In genomic region chr6:13360671-13361540, GRCh38 we compare ENCODE assay signal across 20 cellular contexts. TPM values are rescaled to one million over a fixed set of nuclear protein-coding genes. Genes with fewer than 3 reads are reported as not detected.
DNase-seq lines count a peak whose midpoint lies in the region; ATAC-seq and TF ChIP-seq lines count a peak whose summit lies in the region.
"Had no signal": no experiment of that assay in that cellular context is flagged by ENCODE, and none has a peak within 500 bp of the region (broad histone marks: within the 10 kb centered on the region; RNA-seq: fewer than 3 reads in every experiment).

No MANE protein-coding gene starts in this region.

- peaks cover 0 to 15% (median 8%) of the 10 kb centered on the region in 9 donors for H3K36me3 ChIP-seq in heart left ventricle
- H3K36me3 ChIP-seq in upper lobe of right lung = peaks cover 11% of the 10 kb centered on the region
- peaks cover 19% of the 10 kb centered on the region for H3K36me3 ChIP-seq in WERI-Rb-1

- no peak for TF ChIP-seq POLR2A in heart left ventricle (IDR thresholded peaks at IDR 0.05)

- no peaks in the 10 kb centered on the region for H3K27me3 Mint-ChIP-seq in effector memory CD8-positive, alpha-beta T cell
- H3K27me3 Mint-ChIP-seq: activated CD4-positive, alpha-beta T cell treated with anti-CD3 and anti-CD28 coated beads, Interleukin-2, amount 10 ng/mL, durations not matched to agents 24 days and 14 days had no signal

- H3K9me3 ChIP-seq in heart left ventricle = no peaks in the 10 kb centered on the region
- H3K9me3 ChIP-seq in upper lobe of right lung = no peaks in the 10 kb centered on the region
- no peaks in the 10 kb centered on the region for H3K9me3 ChIP-seq in WERI-Rb-1 (ENCODE audit: severe bottlenecking)
- H3K9me3 ChIP-seq: A549 had no signal

- 39 to 54% (median 49%) methylated on average over 6 of the region's 6 CpGs for WGBS in heart left ventricle, 4 donors

- no peak overlapping the region for H3K27ac Mint-ChIP-seq in effector memory CD8-positive, alpha-beta T cell
- H3K27ac Mint-ChIP-seq: activated CD4-positive, alpha-beta T cell treated with anti-CD3 and anti-CD28 coated beads, Interleukin-2, amount 10 ng/mL, durations not matched to agents 24 days and 14 days; T-helper 1 cell treated with Interleukin-12 subunit alpha and Interleukin-12 subunit beta and Interleukin-4 antibody, amounts not matched to agents 30 μg/mL and 1 μg/mL, for 36 hours had no signal

- ATAC-seq in Right ventricle myocardium inferior = peak; percentile 88
- peak; percentile 85 to 92 (median 90) for ATAC-seq in heart left ventricle
- ATAC-seq in upper lobe of right lung = peak; percentile 28
- no peak for ATAC-seq in effector memory CD8-positive, alpha-beta T cell (replicated peaks)
- ATAC-seq: A549; activated T-cell treated with anti-CD3 and anti-CD28 coated beads, Interleukin-2, amount 50 U/mL, for 4 hours; HepG2 had no signal

- H3K27me3 ChIP-seq in heart left ventricle (no peaks in the 10 kb centered on the region), upper lobe of right lung (no peaks in the 10 kb centered on the region), WERI-Rb-1 (ENCODE audit: insufficient read depth, low read depth, severe bottlenecking) (no peaks in the 10 kb centered on the region)

- H3K27ac ChIP-seq in heart left ventricle = peak overlapping the region; percentile 18 to 84 (median 60)
- H3K27ac ChIP-seq in upper lobe of right lung = peak overlapping the region; percentile 24
- H3K27ac ChIP-seq in WERI-Rb-1 = no peak overlapping the region
- H3K27ac ChIP-seq: A549 had no signal

- H3K4me3 ChIP-seq in heart left ventricle = no peak overlapping the region
- no peak overlapping the region for H3K4me3 ChIP-seq in upper lobe of right lung
- H3K4me3 ChIP-seq in WERI-Rb-1 (ENCODE audit: low read depth, low read length) = no peak overlapping the region
- H3K4me3 ChIP-seq: A549 had no signal

- DNase-seq in Right ventricle myocardium inferior (ENCODE audit: missing footprints) = no peak
- no peak for DNase-seq in cardiac septum (ENCODE audit: low spot score)
- peak; percentile 82 for DNase-seq in UCSD-AML1 (lab: John Stamatoyannopoulos, UW; ENCODE audit: unreplicated experiment)
- peak; percentile 44 to 89 (median 69) for DNase-seq in heart left ventricle
- DNase-seq in upper lobe of right lung = no peak
- no peak for DNase-seq in WERI-Rb-1
- no peak for DNase-seq in effector memory CD8-positive, alpha-beta T cell
- DNase-seq in NCI-H2029 treated with DMSO at 0.1 percent for 48 hours (lab: John Stamatoyannopoulos, UW) = no peak
- DNase-seq: activated CD4-positive, alpha-beta T cell treated with anti-CD3 and anti-CD28 coated beads, Interleukin-2, amount 10 ng/mL, durations not matched to agents 24 days and 14 days; activated T-cell treated with anti-CD3 and anti-CD28 coated beads, Interleukin-2, amount 50 U/mL, for 4 hours; amygdala; COR-L47; mammary epithelial cell; NCI-H1417; nucleus accumbens; RPMI8226; stimulated activated naive CD4-positive, alpha-beta T cell treated with Interleukin-2 at 50 U/mL for 16 hours had no signal

- peaks cover 6% of the 10 kb centered on the region for H3K36me3 Mint-ChIP-seq in effector memory CD8-positive, alpha-beta T cell (ENCODE audit: insufficient read depth)

- H3K4me1 Mint-ChIP-seq in effector memory CD8-positive, alpha-beta T cell (ENCODE audit: low read depth in 2 of 2) = peaks cover 14 to 17% of the 10 kb centered on the region in 2 donors

- no peak overlapping the region for H3K4me3 Mint-ChIP-seq in effector memory CD8-positive, alpha-beta T cell
- H3K4me3 Mint-ChIP-seq: activated CD4-positive, alpha-beta T cell treated with anti-CD3 and anti-CD28 coated beads, Interleukin-2, amount 10 ng/mL, durations not matched to agents 24 days and 14 days; activated T-cell treated with anti-CD3 and anti-CD28 coated beads, Interleukin-2, amount 50 U/mL, for 4 hours; T-helper 1 cell treated with Interleukin-12 subunit alpha and Interleukin-12 subunit beta and Interleukin-4 antibody, amounts not matched to agents 30 μg/mL and 1 μg/mL, for 36 hours had no signal

- H3K9me3 Mint-ChIP-seq in effector memory CD8-positive, alpha-beta T cell = no peaks in the 10 kb centered on the region
- H3K9me3 Mint-ChIP-seq: activated CD4-positive, alpha-beta T cell treated with anti-CD3 and anti-CD28 coated beads, Interleukin-2, amount 10 ng/mL, durations not matched to agents 24 days and 14 days; activated T-cell treated with anti-CD3 and anti-CD28 coated beads, Interleukin-2, amount 50 U/mL, for 4 hours; T-helper 1 cell treated with Interleukin-12 subunit alpha and Interleukin-12 subunit beta and Interleukin-4 antibody, amounts not matched to agents 30 μg/mL and 1 μg/mL, for 36 hours had no signal

- H3K4me1 ChIP-seq in heart left ventricle (peaks cover 11 to 71% (median 40%) of the 10 kb centered on the region in 12 donors), upper lobe of right lung (peaks cover 30% of the 10 kb centered on the region)

- intact Hi-C loops in Right ventricle myocardium inferior (cut with DNase I) (loop anchor here (5.0 kb wide), 1 partner anchor 46 kb away; no protein-coding TSS in a partner anchor), cardiac septum (cut with DNase I) (loop anchor here (5.0 to 10.0 kb wide), 2 partner anchors 46 to 174 kb away; no protein-coding TSS in a partner anchor), heart left ventricle (cut with DNase I) (loop anchor here in 4 of 10 donors (5.0 kb wide), 4 partner anchors 36 to 126 kb away; partner anchors contain the start of gene GFOD1 (in 2 of the 4)), upper lobe of right lung (cut with DNase I) (no loop called here)

- TF ChIP-seq CTCF in heart left ventricle (IDR thresholded peaks at IDR 0.05) (no peak), upper lobe of right lung (IDR thresholded peaks at IDR 0.05) (no peak), WERI-Rb-1 (IDR thresholded peaks at IDR 0.05; ENCODE audit: low read depth, low read length) (no peak)

RNA-seq across cellular contexts. Expression of gene TBC1D7, which starts 32.6 kb away (rescaled TPM):
- total RNA-seq in Right ventricle myocardium inferior (32.2 TPM), cardiac septum (30.5 TPM), heart left ventricle (10 to 100 TPM; 17.0 to 31.9 (median 22.9) TPM), upper lobe of right lung (18.1 TPM)
- 10 to 100 TPM; 20.5 to 27.1 TPM for polyA plus RNA-seq in heart left ventricle

Comparison
In these comparisons a context has a peak if more than half of its experiments do, and no peak if none do; other contexts are left out.
1. DNase-seq: peak in UCSD-AML1 (single experiment) and heart left ventricle (5 of 5); none in Right ventricle myocardium inferior (single experiment), cardiac septum (single experiment), upper lobe of right lung (single experiment), WERI-Rb-1 (single experiment), effector memory CD8-positive, alpha-beta T cell (0 of 3) and NCI-H2029 treated with DMSO at 0.1 percent for 48 hours (single experiment).